ENCODE assay signal across 15 cellular contexts in the genomic region with DNA sequence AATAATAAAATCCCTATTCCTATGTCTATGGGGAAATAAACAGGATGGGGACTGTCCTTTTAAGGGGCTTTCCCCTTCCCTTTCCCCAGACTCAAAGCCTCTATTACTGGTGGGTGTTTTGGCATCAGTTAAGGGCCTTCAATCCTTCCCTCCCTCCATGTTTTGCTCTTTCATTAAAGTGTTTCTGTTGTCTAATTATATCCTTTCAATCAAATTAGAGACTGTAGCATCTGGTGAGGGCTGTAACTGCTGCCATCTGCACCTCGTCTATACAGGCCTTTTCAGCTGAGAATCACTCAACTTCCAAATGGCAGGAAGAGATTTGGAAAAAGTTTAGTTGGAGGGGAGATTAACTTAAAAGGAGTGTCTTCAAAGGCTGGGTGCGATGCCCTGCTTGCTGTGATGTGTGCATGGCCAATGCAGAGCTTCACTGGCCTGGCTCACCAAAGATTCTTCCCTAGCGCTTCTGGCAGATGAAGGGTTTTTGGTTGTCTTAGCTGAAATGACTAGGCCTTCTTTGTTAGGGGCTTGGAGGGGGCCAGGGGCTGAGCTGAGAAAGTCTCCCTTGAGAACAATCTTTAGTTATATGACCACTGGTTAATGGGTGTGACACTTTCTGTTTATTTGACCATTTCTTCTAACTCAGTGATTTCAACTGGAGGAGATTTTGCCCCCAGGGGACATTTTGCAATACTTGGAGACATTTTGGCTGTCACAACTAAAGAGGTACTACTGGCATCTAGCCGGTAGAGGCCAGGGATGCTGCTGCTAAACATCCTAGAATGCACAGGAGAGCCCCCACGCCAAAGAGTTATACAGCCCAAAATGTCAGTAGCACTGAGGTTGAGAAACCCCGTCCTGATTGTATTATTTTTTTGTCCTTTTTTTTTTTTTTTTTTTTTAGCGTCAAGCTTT. TPM values are rescaled to one million over a fixed set of nuclear protein-coding genes. Genes with fewer than 3 reads are reported as not detected.
A peak's percentile ranks its signal among the peaks of the same experiment; 100 is the strongest.
DNase-seq lines count a peak whose midpoint lies in the region; ATAC-seq and TF ChIP-seq lines count a peak whose summit lies in the region.
"Had no signal": no experiment of that assay in that cellular context is flagged by ENCODE, and none has a peak within 500 bp of the region (broad histone marks: within the 10 kb centered on the region; RNA-seq: fewer than 3 reads in every experiment).

No MANE protein-coding gene starts in this region.

- H4K5ac ChIP-seq in mesendoderm (ENCODE audit: low read length), result no peak overlapping the region

- H3K27ac ChIP-seq in BLaER1 treated with 17β-estradiol and CSF1 and Interleukin-3, amounts not matched to agents 10 nM and 100 nM, result no peak overlapping the region
- H3K27ac ChIP-seq in left lung (peak overlapping the region; percentile 7 to 8), mesendoderm (ENCODE audit: low read depth, low read length) (no peak overlapping the region)
- H3K27ac ChIP-seq: BLaER1, cardiac muscle cell had no signal

- no peak overlapping the region for H2BK120ac ChIP-seq in mesendoderm (ENCODE audit: low read depth, low read length)

- no peak for ATAC-seq in left lung

- no CpG with 5 or more reads among the region's 7 CpGs for WGBS in mesendoderm (ENCODE audit: extremely low coverage, insufficient coverage, low lambda C conversion rate)

- H3K9me3 ChIP-seq in BLaER1 treated with 17β-estradiol and CSF1 and Interleukin-3, amounts not matched to agents 10 nM and 100 nM (replicated peaks in 1 of 11), result no peaks in the 10 kb centered on the region
- H3K9me3 ChIP-seq in left lung, result no peaks in the 10 kb centered on the region
- H3K9me3 ChIP-seq: BLaER1 had no signal

- H3K36me3 ChIP-seq in BLaER1 treated with 17β-estradiol and CSF1 and Interleukin-3, amounts not matched to agents 10 nM and 100 nM, result no peaks in the 10 kb centered on the region
- H3K36me3 ChIP-seq in left lung (no peaks in the 10 kb centered on the region), mesendoderm (ENCODE audit: control insufficient read depth, insufficient read depth, low read length) (no peaks in the 10 kb centered on the region)
- H3K36me3 ChIP-seq: BLaER1, cardiac muscle cell had no signal

- no peaks in the 10 kb centered on the region for H3K79me2 ChIP-seq in mesendoderm (ENCODE audit: control insufficient read depth, insufficient read depth, low read length)

- H3K18ac ChIP-seq in mesendoderm (ENCODE audit: low read length), result no peak overlapping the region

- H3K9ac ChIP-seq in BLaER1 treated with 17β-estradiol and CSF1 and Interleukin-3, amounts not matched to agents 10 nM and 100 nM, result no peak overlapping the region
- H3K9ac ChIP-seq in mesendoderm (ENCODE audit: low read length), result no peak overlapping the region
- H3K9ac ChIP-seq: BLaER1 had no signal

- H4K8ac ChIP-seq in mesendoderm (ENCODE audit: low read depth, low read length), result no peak overlapping the region

- DNase-seq in NCI-H1105 treated with DMSO at 0.1 percent for 48 hours (lab: John Stamatoyannopoulos, UW), result peak; percentile 78
- peak; percentile 40 for DNase-seq in T1000 (lab: John Stamatoyannopoulos, UW)
- no peak for DNase-seq in left lung
- no peak for DNase-seq in mesendoderm
- DNase-seq in NCI-H2029 treated with DMSO at 0.1 percent for 48 hours (lab: John Stamatoyannopoulos, UW), result no peak
- DNase-seq in dermis blood vessel endothelial cell, result no peak
- no peak for DNase-seq in activated CD4-positive, alpha-beta T cell treated with anti-CD3 and anti-CD28 coated beads for 1 hour
- DNase-seq: activated CD4-positive, alpha-beta T cell treated with anti-CD3 and anti-CD28 coated beads for 4 hours; activated gamma-delta T cell treated with Interleukin-2 at 50 U/mL for 16 hours had no signal

- H3K23ac ChIP-seq in mesendoderm (ENCODE audit: low read length), result no peak overlapping the region

- H3K27me3 ChIP-seq in BLaER1 treated with 17β-estradiol and CSF1 and Interleukin-3, amounts not matched to agents 10 nM and 100 nM, result peaks cover 8 to 21% (median 13%) of the 10 kb centered on the region in 11 experiments; a peak in 21 of 22 replicates
- H3K27me3 ChIP-seq in left lung, result peaks cover 0 to 1% of the 10 kb centered on the region in 2 donors
- H3K27me3 ChIP-seq in mesendoderm (ENCODE audit: insufficient read depth, low read length, poor library complexity), result no peaks in the 10 kb centered on the region
- H3K27me3 ChIP-seq: cardiac muscle cell had no signal

- H4K20me1 ChIP-seq in BLaER1 treated with 17β-estradiol and CSF1 and Interleukin-3, amounts not matched to agents 10 nM and 100 nM, result no peaks in the 10 kb centered on the region
- H4K20me1 ChIP-seq: BLaER1 had no signal

- H3K79me1 ChIP-seq in mesendoderm (ENCODE audit: low read length), result no peaks in the 10 kb centered on the region

- no peak overlapping the region for H2BK5ac ChIP-seq in mesendoderm (ENCODE audit: low read length)

- H2AK5ac ChIP-seq in mesendoderm (ENCODE audit: low read length), result no peak overlapping the region

- TF ChIP-seq CTCF in left lung (IDR thresholded peaks at IDR 0.05), result no peak

- H3K4me2 ChIP-seq in BLaER1 treated with 17β-estradiol and CSF1 and Interleukin-3, amounts not matched to agents 10 nM and 100 nM, result peak overlapping the region in 9 of 11 experiments; percentile 2 to 41 (median 9); a peak in 8 of 22 replicates
- no peak overlapping the region for H3K4me2 ChIP-seq in mesendoderm (ENCODE audit: low read length)
- H3K4me2 ChIP-seq: BLaER1 had no signal

- H2BK15ac ChIP-seq in mesendoderm (replicated peaks; ENCODE audit: low read depth), result no peak overlapping the region

- H3K4ac ChIP-seq in mesendoderm (ENCODE audit: low read depth, low read length), result no peak overlapping the region

- intact Hi-C loops in left lung (cut with DNase I), result no loop called here

- H3K4me3 ChIP-seq in BLaER1 treated with 17β-estradiol and CSF1 and Interleukin-3, amounts not matched to agents 10 nM and 100 nM, result no peak overlapping the region
- H3K4me3 ChIP-seq in left lung, result no peak overlapping the region
- H3K4me3 ChIP-seq in mesendoderm (ENCODE audit: low read length), result no peak overlapping the region
- H3K4me3 ChIP-seq: BLaER1, cardiac muscle cell had no signal

- H3K4me1 ChIP-seq in BLaER1 treated with 17β-estradiol and CSF1 and Interleukin-3, amounts not matched to agents 10 nM and 100 nM, result peaks cover 0 to 35% (median 20%) of the 10 kb centered on the region in 10 experiments; a peak in 16 of 20 replicates
- H3K4me1 ChIP-seq in left lung (peaks cover 3 to 37% of the 10 kb centered on the region in 2 donors), mesendoderm (ENCODE audit: control insufficient read depth, low read depth, low read length) (no peaks in the 10 kb centered on the region)
- H3K4me1 ChIP-seq: BLaER1 had no signal

- H3K56ac ChIP-seq in mesendoderm (ENCODE audit: low read length), result no peak overlapping the region

RNA-seq across cellular contexts. Expression of a gene that starts 7.5 kb away (rescaled TPM):
- total RNA-seq in left lung, result 10 to 100 TPM; 24.6 to 42.3 TPM
- 1.6 TPM for polyA plus RNA-seq in mesendoderm (2013, experiment 1 of 2)
- 1.5 TPM for polyA plus RNA-seq in mesendoderm (2013, experiment 2 of 2)
- 0.56 and 0.68 TPM in 2 replicates for total RNA-seq in dermis blood vessel endothelial cell

RNA-seq across cellular contexts. Expression of a gene that starts 18.7 kb away (rescaled TPM):
- total RNA-seq in left lung (under 1 TPM in 1 of 2 donors, not detected in 1; 0.29 TPM), dermis blood vessel endothelial cell (not detected in 2 replicates)
- not detected for polyA plus RNA-seq in mesendoderm (2013, experiment 1 of 2)
- polyA plus RNA-seq in mesendoderm (2013, experiment 2 of 2), result not detected
- total RNA-seq: cardiac muscle cell, esophagus mucosa, HT1080, myocyte had no signal
- polyA plus RNA-seq: cardiac muscle cell had no signal

Comparison
In these comparisons a context has a peak if more than half of its experiments do, and no peak if none do; other contexts are left out.
1. H3K27ac ChIP-seq: peak in left lung (2 of 2); none in BLaER1 treated with 17β-estradiol and CSF1 and Interleukin-3, amounts not matched to agents 10 nM and 100 nM (0 of 11) and mesendoderm (single experiment).
2. DNase-seq: peak in NCI-H1105 treated with DMSO at 0.1 percent for 48 hours (single experiment) and T1000 (single experiment); none in left lung (0 of 2), mesendoderm (single experiment), NCI-H2029 treated with DMSO at 0.1 percent for 48 hours (single experiment), dermis blood vessel endothelial cell (single experiment) and activated CD4-positive, alpha-beta T cell treated with anti-CD3 and anti-CD28 coated beads for 1 hour (single experiment).
3. RNA of a gene that starts 7.5 kb away (total RNA-seq): 24.6 to 42.3 TPM in left lung; 0.56 to 0.68 TPM in dermis blood vessel endothelial cell; every median in the first group is over 10 times any median in the second.